Comparison of ENCODE assay signal across 12 cellular contexts in the genomic region with DNA sequence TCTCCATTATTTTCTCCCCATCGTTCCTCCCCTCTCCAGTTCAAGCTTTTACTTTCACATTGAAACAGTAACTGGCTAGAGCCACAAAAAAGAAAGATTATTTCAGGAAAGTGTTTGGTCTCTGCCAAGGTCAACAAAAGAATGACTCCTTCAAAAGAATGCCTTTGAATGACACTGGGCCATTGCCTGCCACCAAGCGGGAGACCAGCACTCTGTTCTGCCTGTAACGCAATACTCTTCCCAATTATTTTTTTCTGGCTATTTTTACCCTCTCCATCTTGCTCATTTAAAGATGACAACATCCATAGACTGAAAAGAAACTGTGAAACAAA. TPM values are rescaled to one million over a fixed set of nuclear protein-coding genes. Genes with fewer than 3 reads are reported as not detected.
DNase-seq lines count a peak whose midpoint lies in the region; ATAC-seq, FAIRE-seq and TF ChIP-seq lines count a peak whose summit lies in the region.
"Had no signal": no experiment of that assay in that cellular context is flagged by ENCODE, and none has a peak within 500 bp of the region (broad histone marks: within the 10 kb centered on the region; RNA-seq: fewer than 3 reads in every experiment).

No MANE protein-coding gene starts in this region.

- intact Hi-C loops in HepG2 (cut with micrococcal nuclease; ENCODE audit: unreplicated experiment) = loop anchor here (1.0 kb wide), 2 partner anchors 54 to 341 kb away; no protein-coding TSS in a partner anchor

- FAIRE-seq in HepG2 (lab: Jason Lieb, UNC) = no peak

- H3K4me1 ChIP-seq in HepG2 (ENCODE audit: insufficient read depth, low read length) (peaks cover 14% of the 10 kb centered on the region), subcutaneous abdominal adipose tissue (ENCODE audit: control insufficient read depth in 5 of 5, insufficient read depth in 5 of 5, low read length in 5 of 5) (peaks cover 0 to 3% (median 0%) of the 10 kb centered on the region in 5 donors)

- H3K9ac ChIP-seq in HepG2 (ENCODE audit: insufficient read depth, low read depth, low read length) = 0 out of 2 replicates have a peak overlapping the region, but pooled peaks have one; percentile 3
- H3K9ac ChIP-seq in subcutaneous abdominal adipose tissue (ENCODE audit: low read length in 5 of 5) = peak overlapping the region in 2 of 5 donors; percentile 58 to 62

- H3K9me3 ChIP-seq in MG63 (no peaks in the 10 kb centered on the region), HepG2 (ENCODE audit: low read length) (no peaks in the 10 kb centered on the region), subcutaneous abdominal adipose tissue (ENCODE audit: control insufficient read depth in 5 of 5, low read length in 5 of 5) (no peaks in the 10 kb centered on the region)

- no peaks in the 10 kb centered on the region; the same call in 1 of the 2 replicates for H4K20me1 ChIP-seq in HepG2 (ENCODE audit: insufficient read depth, low read length)

- H3K36me3 Mint-ChIP-seq in naive thymus-derived CD8-positive, alpha-beta T cell = peaks cover 0 to 3% (median 3%) of the 10 kb centered on the region in 3 donors
- no peaks in the 10 kb centered on the region for H3K36me3 Mint-ChIP-seq in endothelial cell (ENCODE audit: low read depth, unreplicated experiment)

- peak; percentile 11 for DNase-seq in MG63
- DNase-seq in caudate nucleus (lab: John Stamatoyannopoulos, UW) = peak in 1 of 61 donors; percentile 12
- DNase-seq in HepG2 (ENCODE audit: low spot score) = peak; percentile 59
- DNase-seq in T-helper 9 cell = no peak
- DNase-seq in SIG-M5 treated with dmso at 0.1 percent for 504 hours (lab: John Stamatoyannopoulos, UW; ENCODE audit: unreplicated experiment) = no peak
- no peak for DNase-seq in naive thymus-derived CD8-positive, alpha-beta T cell
- DNase-seq in endothelial cell (ENCODE audit: low spot score) = no peak
- DNase-seq: SIG-M5; stimulated activated naive CD8-positive, alpha-beta T cell treated with anti-CD3 and anti-CD28 coated beads, Interleukin-15, Interleukin-2, amounts not matched to agents 100 U/mL and 50 U/mL, for 24 hours had no signal

- no peaks in the 10 kb centered on the region for H3K4me1 Mint-ChIP-seq in naive thymus-derived CD8-positive, alpha-beta T cell
- peaks cover 9% of the 10 kb centered on the region for H3K4me1 Mint-ChIP-seq in endothelial cell (ENCODE audit: unreplicated experiment)

- H3K4me2 ChIP-seq in HepG2 (ENCODE audit: low read depth, low read length) = peak overlapping the region; percentile 38

- no peak overlapping the region for H2AFZ ChIP-seq in HepG2 (ENCODE audit: low read length)

- CTCF ChIA-PET in HepG2 (lab: Yijun Ruan, JAX; ENCODE audit: low intra/inter-chr PET ratio, low total read pairs) = interaction anchor here (2.3 kb wide), 1 partner anchor 342 kb away, joined by 12 read pairs; no protein-coding TSS in a partner anchor

- no peak for TF ChIP-seq POLR2A in HepG2 (IDR thresholded peaks at IDR 0.05; ENCODE audit: insufficient read depth in 1 of 2, low read depth in 2 of 2, low read length in 2 of 2)

- TF ChIP-seq EP300 in HepG2 (IDR thresholded peaks at IDR 0.05; ENCODE audit: low read depth in 2 of 2, low read length in 2 of 2) = no peak
- no peak for TF ChIP-seq EP300 in HepG2 (CRISPR knock-in tag; IDR thresholded peaks at IDR 0.05; ENCODE audit: borderline replicate concordance)

- WGBS in HepG2 (ENCODE audit: low lambda C conversion rate) = 46% methylated on average over 3 of the region's 3 CpGs

- no peaks in the 10 kb centered on the region for H3K79me2 ChIP-seq in HepG2 (ENCODE audit: insufficient read depth, low read length)

- H3K4me3 Mint-ChIP-seq in naive thymus-derived CD8-positive, alpha-beta T cell = no peak overlapping the region
- H3K4me3 Mint-ChIP-seq in endothelial cell (ENCODE audit: unreplicated experiment) = no peak overlapping the region

- POLR2A ChIA-PET in HepG2 (lab: Yijun Ruan, JAX) = no interaction called here
- POLR2A ChIA-PET in naive thymus-derived CD8-positive, alpha-beta T cell (lab: Charles Lee) = no interaction called here

- H3K36me3 ChIP-seq in MG63 (no peaks in the 10 kb centered on the region), HepG2 (replicated peaks in 1 of 2; ENCODE audit: control insufficient read depth in 1 of 2, insufficient read depth in 2 of 2, low read length in 2 of 2) (peaks cover 9 to 20% of the 10 kb centered on the region in 2 experiments; a peak in 4 of 5 replicates), subcutaneous abdominal adipose tissue (ENCODE audit: control insufficient read depth in 5 of 5, insufficient read depth in 5 of 5, low read length in 5 of 5) (peaks cover 4 to 15% (median 8%) of the 10 kb centered on the region in 5 donors)

- no peak for TF ChIP-seq RAD21 in HepG2 (CRISPR knock-in tag; IDR thresholded peaks at IDR 0.05)

- H3K27me3 ChIP-seq in MG63 = no peaks in the 10 kb centered on the region
- H3K27me3 ChIP-seq in HepG2 (ENCODE audit: control insufficient read depth in 1 of 2, insufficient read depth in 2 of 2, low read length in 2 of 2) = no peaks in the 10 kb centered on the region
- no peaks in the 10 kb centered on the region for H3K27me3 ChIP-seq in subcutaneous abdominal adipose tissue (ENCODE audit: control insufficient read depth in 5 of 5, insufficient read depth in 4 of 5, low read length in 5 of 5)

- ATAC-seq in HepG2 = peak; percentile 85
- no peak for ATAC-seq in naive thymus-derived CD8-positive, alpha-beta T cell
- ATAC-seq: esophagus mucosa; HCT116; stimulated activated naive CD8-positive, alpha-beta T cell treated with anti-CD3 and anti-CD28 coated beads, Interleukin-15, Interleukin-2, amounts not matched to agents 100 U/mL and 50 U/mL, for 24 hours had no signal

- TF ChIP-seq CTCF in HepG2 (CRISPR knock-in tag; IDR thresholded peaks at IDR 0.05) = 0 out of 2 replicates have a peak, but pooled peaks have one; percentile 30
- no peak for TF ChIP-seq CTCF in endothelial cell (IDR thresholded peaks at IDR 0.05; ENCODE audit: unreplicated experiment)

- peak overlapping the region in 1 of 10 donors; percentile 53 for H3K27ac Mint-ChIP-seq in naive thymus-derived CD8-positive, alpha-beta T cell
- H3K27ac Mint-ChIP-seq in endothelial cell (ENCODE audit: unreplicated experiment) = no peak overlapping the region

- no TSS peak for BruUV-seq in HepG2 (replicated peaks; lab: Mats Ljungman, UMichigan)

- in situ Hi-C loops in HepG2 (cut with HindIII; ENCODE audit: extremely low pct_ligation_motif_present, low pct_unique_long_range_greater_than_20kb) = loop anchor here (10.0 kb wide), 1 partner anchor 342 kb away; no protein-coding TSS in a partner anchor

- no peaks in the 10 kb centered on the region for H3K9me3 Mint-ChIP-seq in naive thymus-derived CD8-positive, alpha-beta T cell
- H3K9me3 Mint-ChIP-seq in endothelial cell (ENCODE audit: unreplicated experiment) = no peaks in the 10 kb centered on the region

- H3K27me3 Mint-ChIP-seq in naive thymus-derived CD8-positive, alpha-beta T cell = no peaks in the 10 kb centered on the region
- H3K27me3 Mint-ChIP-seq in endothelial cell (ENCODE audit: unreplicated experiment) = no peaks in the 10 kb centered on the region

- H3K4me3 ChIP-seq in MG63 = peak overlapping the region; percentile 6
- no peak overlapping the region for H3K4me3 ChIP-seq in HepG2 (replicated peaks in 1 of 3; ENCODE audit: insufficient read depth in 1 of 3, low read depth in 2 of 3, low read length in 3 of 3)
- peak overlapping the region in 3 of 5 donors; percentile 26 to 43 (median 38) for H3K4me3 ChIP-seq in subcutaneous abdominal adipose tissue (ENCODE audit: low read depth in 1 of 5, low read length in 5 of 5)

- H3K27ac ChIP-seq in caudate nucleus (ENCODE audit: low read depth, low read length) = peak overlapping the region; percentile 70
- H3K27ac ChIP-seq in HepG2 (ENCODE audit: extremely low read length, insufficient read depth, low read length) = peak overlapping the region; percentile 43
- peak overlapping the region; percentile 4 for H3K27ac ChIP-seq in subcutaneous abdominal adipose tissue (ENCODE audit: low read depth, low read length)

RNA-seq across cellular contexts. Expression of a gene that starts 37.3 kb away (rescaled TPM):
- 2.2 and 5.6 TPM in 2 replicates for total RNA-seq in MG63 (2014; rRNA removed; shearing (Covaris generic); ENCODE audit: low replicate concordance)
- 38.9 and 59.1 TPM in 2 replicates for total RNA-seq in HepG2 (2016; rRNA removed; fragmentation: Illumina TruSeq; extraction: Trizol)
- total RNA-seq in HepG2 (2016; cell fraction: cytosol; rRNA removed; fragmentation: Illumina TruSeq; extraction: Trizol; ENCODE audit: low read depth) = 3.7 and 5.5 TPM in 2 replicates
- total RNA-seq in HepG2 (2016; cell fraction: insoluble cytoplasmic fraction; rRNA removed; fragmentation: Illumina TruSeq; extraction: Trizol) = 40.5 and 57.0 TPM in 2 replicates
- total RNA-seq in HepG2 (2016; cell fraction: membrane; rRNA removed; fragmentation: Illumina TruSeq; extraction: Trizol) = 9.7 and 12.0 TPM in 2 replicates
- 34.2 and 38.8 TPM in 2 replicates for total RNA-seq in HepG2 (2016; cell fraction: nucleus; rRNA removed; fragmentation: Illumina TruSeq; extraction: Trizol)
- 14.1 and 14.5 TPM in 2 replicates for polyA plus RNA-seq in HepG2 (2011; rRNA removed)
- 10.6 and 13.3 TPM in 2 replicates for polyA plus RNA-seq in HepG2 (2011; cell fraction: cytosol; rRNA removed)
- 3.9 and 6.8 TPM in 2 replicates for polyA plus RNA-seq in HepG2 (2011; cell fraction: nucleus; rRNA removed)
- polyA plus RNA-seq in HepG2 (2012) = 17.8 and 33.4 TPM in 2 replicates
- polyA plus RNA-seq in HepG2 (2016; cell fraction: cytosol; fragmentation: Illumina TruSeq; extraction: Trizol; ENCODE audit: low read depth) = 1.9 and 2.0 TPM in 2 replicates
- 46.6 and 47.5 TPM in 2 replicates for polyA plus RNA-seq in HepG2 (2016; cell fraction: insoluble cytoplasmic fraction; fragmentation: Illumina TruSeq; extraction: Trizol; ENCODE audit: low read depth)
- polyA plus RNA-seq in HepG2 (2016; cell fraction: membrane; fragmentation: Illumina TruSeq; extraction: Trizol; ENCODE audit: low read depth) = 4.9 and 6.1 TPM in 2 replicates
- 22.4 and 23.4 TPM in 2 replicates for polyA plus RNA-seq in HepG2 (2016; cell fraction: nucleus; fragmentation: Illumina TruSeq; extraction: Trizol; ENCODE audit: insufficient read depth, low read depth)
- polyA minus RNA-seq in HepG2 (2011; rRNA and poly(A)+ RNA removed; ENCODE audit: low replicate concordance) = 5.1 and 33.8 TPM in 2 replicates
- 25.6 and 27.5 TPM in 2 replicates for polyA minus RNA-seq in HepG2 (2011; cell fraction: cytosol; rRNA and poly(A)+ RNA removed)
- polyA minus RNA-seq in HepG2 (2011; cell fraction: nucleus; rRNA and poly(A)+ RNA removed) = 51.2 and 66.1 TPM in 2 replicates
- total RNA-seq in naive thymus-derived CD8-positive, alpha-beta T cell = 1 to 10 TPM; 5.4 TPM
- 1 to 10 TPM; 1.0 to 2.5 (median 1.8) TPM for polyA plus RNA-seq in naive thymus-derived CD8-positive, alpha-beta T cell
- total RNA-seq in endothelial cell (ENCODE audit: unreplicated experiment) = 6.8 TPM

Comparison
In these comparisons a context has a peak if more than half of its experiments do, and no peak if none do; other contexts are left out.
1. DNase-seq: peak in MG63 (single experiment) and HepG2 (single experiment); none in T-helper 9 cell (single experiment), SIG-M5 treated with dmso at 0.1 percent for 504 hours (single experiment), naive thymus-derived CD8-positive, alpha-beta T cell (0 of 10) and endothelial cell (single experiment).
2. H3K4me3 ChIP-seq: peak in MG63 (single experiment) and subcutaneous abdominal adipose tissue (3 of 5); none in HepG2 (0 of 3).
3. H3K27ac ChIP-seq: peak in every context shown above with its lines; median percentile 70 in caudate nucleus; 43 in HepG2; 4 in subcutaneous abdominal adipose tissue.